ENCODE assay signal across 2 cellular contexts in genomic region chr13:25469179-25469545, GRCh38.
TF ChIP-seq lines count a peak whose summit lies in the region.

No MANE protein-coding gene starts in this region.

TF ChIP-seq in H1, 55 proteins besides CTCF, POLR2A, EP300 and RAD21:
- TF ChIP-seq HDAC6 (IDR thresholded peaks at IDR 0.05; ENCODE audit: low read depth, low read length) (no peak), SUZ12 (IDR thresholded peaks at IDR 0.05; ENCODE audit: low read length) (peak; percentile 53; the same call in 1 of the 2 replicates)

TF ChIP-seq in HepG2, 621 proteins besides CTCF, POLR2A, EP300 and RAD21:
- TF ChIP-seq ZNF234 (CRISPR knock-in tag; conservative IDR thresholded peaks at IDR 0.05) = no peak
- TF ChIP-seq ZNF749 (CRISPR knock-in tag; IDR thresholded peaks at IDR 0.05; ENCODE audit: borderline replicate concordance) = no peak
- no peak for TF ChIP-seq SAP130 (CRISPR knock-in tag; IDR thresholded peaks at IDR 0.05; ENCODE audit: low read depth)
- no peak for TF ChIP-seq NONO (IDR thresholded peaks at IDR 0.05)
- TF ChIP-seq NONO (CRISPR knock-in tag; conservative IDR thresholded peaks at IDR 0.05) = no peak
- no peak for TF ChIP-seq ETS1 (CRISPR knock-in tag; IDR thresholded peaks at IDR 0.05)
- TF ChIP-seq ZBTB49 (CRISPR knock-in tag; IDR thresholded peaks at IDR 0.05; ENCODE audit: borderline replicate concordance) = no peak
- no peak for TF ChIP-seq ZSCAN29 (CRISPR knock-in tag; conservative IDR thresholded peaks at IDR 0.05)
- no peak for TF ChIP-seq ZNF614 (CRISPR knock-in tag; IDR thresholded peaks at IDR 0.05; ENCODE audit: borderline replicate concordance)
- TF ChIP-seq ZBTB2 (CRISPR knock-in tag; IDR thresholded peaks at IDR 0.05; ENCODE audit: low read depth) = no peak
- TF ChIP-seq TEF (CRISPR knock-in tag; IDR thresholded peaks at IDR 0.05) = no peak
- TF ChIP-seq IRF1 (CRISPR knock-in tag; IDR thresholded peaks at IDR 0.05; ENCODE audit: low read depth) = no peak
- TF ChIP-seq FOXP4 (CRISPR knock-in tag; IDR thresholded peaks at IDR 0.05) = no peak
- no peak for TF ChIP-seq GLI4 (CRISPR knock-in tag; IDR thresholded peaks at IDR 0.05; ENCODE audit: borderline replicate concordance)
- no peak for TF ChIP-seq SP1 (IDR thresholded peaks at IDR 0.05)
- no peak for TF ChIP-seq SP1 (CRISPR knock-in tag; IDR thresholded peaks at IDR 0.05)
- no peak for TF ChIP-seq HOXA9 (CRISPR knock-in tag; IDR thresholded peaks at IDR 0.05; ENCODE audit: borderline replicate concordance)
- TF ChIP-seq RNF219 (CRISPR knock-in tag; IDR thresholded peaks at IDR 0.05) = no peak
- no peak for TF ChIP-seq EZH2 (conservative IDR thresholded peaks at IDR 0.05; ENCODE audit: low read depth, low read length)
- no peak for TF ChIP-seq IKZF1 (IDR thresholded peaks at IDR 0.05)
TF ChIP-seq in HepG2: peak in this region for 0.
